ENCODE assay signal across 15 cellular contexts in the genomic region with DNA sequence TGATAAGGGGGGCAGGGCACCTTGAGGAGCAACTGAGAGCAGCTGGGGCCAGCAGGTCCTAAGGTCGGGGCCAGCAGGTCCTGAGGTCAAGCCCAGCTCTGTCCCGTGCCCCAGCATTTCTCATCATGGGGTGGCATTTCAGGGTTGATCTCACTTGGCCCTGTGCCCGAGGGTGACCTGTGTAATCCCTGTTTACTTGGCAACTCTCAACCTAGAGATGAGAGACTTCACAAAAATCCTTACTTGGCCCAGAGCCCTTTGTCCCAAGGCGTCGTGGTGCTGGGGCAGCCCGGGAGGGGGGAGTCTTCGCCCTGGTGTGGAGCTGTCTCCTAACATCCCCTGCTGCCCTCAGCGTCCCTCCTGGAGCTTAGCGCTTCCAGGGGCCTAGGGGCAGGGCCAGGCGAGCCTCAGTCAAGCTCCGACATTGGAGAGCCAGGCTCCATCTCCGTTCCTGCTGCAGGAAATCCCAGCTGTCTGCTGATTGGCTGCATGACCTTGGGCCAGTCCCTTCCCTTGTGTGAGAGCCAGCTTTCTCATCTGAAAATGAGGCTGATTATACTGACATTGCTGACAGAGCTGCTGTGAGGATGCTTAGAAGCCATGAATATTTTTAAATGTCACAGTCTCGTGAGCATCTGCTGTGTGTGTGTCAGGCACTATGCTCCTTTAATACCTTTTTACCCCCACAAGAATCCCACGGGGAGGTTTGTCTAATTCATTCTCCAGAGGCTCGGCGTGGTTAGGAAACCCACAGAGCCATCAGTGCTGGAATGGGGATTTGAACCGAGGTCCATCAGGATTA.
DNase-seq lines count a peak whose midpoint lies in the region; ATAC-seq, FAIRE-seq and TF ChIP-seq lines count a peak whose summit lies in the region.
"Had no signal": no experiment of that assay in that cellular context is flagged by ENCODE, and none has a peak within 500 bp of the region (broad histone marks: within the 10 kb centered on the region; RNA-seq: fewer than 3 reads in every experiment).

No MANE protein-coding gene starts in this region.

- H3K27ac Mint-ChIP-seq in H9: no peak overlapping the region
- H3K27ac Mint-ChIP-seq: immature natural killer cell; T-helper 2 cell treated with Interferon-gamma antibody and Interleukin-4, amounts not matched to agents 5 μg/mL and 100 μg/mL, for 36 hours had no signal

- H3K4me1 Mint-ChIP-seq in H9: peaks cover 37 to 46% of the 10 kb centered on the region in 2 experiments

- no peaks in the 10 kb centered on the region for H3K27me3 ChIP-seq in left ventricle myocardium inferior (ENCODE audit: low read depth)
- no peaks in the 10 kb centered on the region for H3K27me3 ChIP-seq in HepG2 (ENCODE audit: control insufficient read depth in 1 of 2, insufficient read depth in 2 of 2, low read length in 2 of 2)
- H3K27me3 ChIP-seq in uterus: no peaks in the 10 kb centered on the region
- no peaks in the 10 kb centered on the region for H3K27me3 ChIP-seq in H9 (ENCODE audit: insufficient read depth, low read length)

- H3K4me1 ChIP-seq in left ventricle myocardium inferior (peaks cover 98% of the 10 kb centered on the region), HepG2 (ENCODE audit: insufficient read depth, low read length) (peaks cover 27% of the 10 kb centered on the region), uterus (peaks cover 27 to 41% of the 10 kb centered on the region in 2 donors), H9 (ENCODE audit: insufficient read depth, low read length) (peaks cover 14% of the 10 kb centered on the region; the same call in 1 of the 2 replicates)

- H3K27me3 Mint-ChIP-seq in H9 (ENCODE audit: low read depth): no peaks in the 10 kb centered on the region

- BruUV-seq in HepG2 (replicated peaks; lab: Mats Ljungman, UMichigan): no TSS peak

- H2BK15ac ChIP-seq in H9 (ENCODE audit: low read depth, low read length): no peak overlapping the region

- no peak overlapping the region for H3K14ac ChIP-seq in H9 (ENCODE audit: insufficient read depth, low read length)

- TF ChIP-seq EP300 in HepG2 (IDR thresholded peaks at IDR 0.05; ENCODE audit: low read depth in 2 of 2, low read length in 2 of 2) (no peak), HepG2 (CRISPR knock-in tag; IDR thresholded peaks at IDR 0.05; ENCODE audit: borderline replicate concordance) (no peak)

- H3K23ac ChIP-seq in H9 (ENCODE audit: insufficient read length, low read depth, low read length): no peak overlapping the region

- H2AFZ ChIP-seq in HepG2 (ENCODE audit: low read length) (no peak overlapping the region), H9 (ENCODE audit: low read length) (no peak overlapping the region)

- H3K79me1 ChIP-seq in H9 (ENCODE audit: insufficient read depth, low read depth, low read length, poor library complexity, severe bottlenecking): no peaks in the 10 kb centered on the region

- no peak overlapping the region for H3K4ac ChIP-seq in H9 (ENCODE audit: low read depth, low read length)

- TF ChIP-seq RAD21 in HepG2 (CRISPR knock-in tag; IDR thresholded peaks at IDR 0.05): no peak

- no peak overlapping the region for H3T11ph ChIP-seq in H9 (ENCODE audit: low read length)

- TF ChIP-seq CTCF in left ventricle myocardium inferior (IDR thresholded peaks at IDR 0.05; ENCODE audit: borderline replicate concordance): no peak
- no peak for TF ChIP-seq CTCF in HepG2 (CRISPR knock-in tag; IDR thresholded peaks at IDR 0.05)
- no peak for TF ChIP-seq CTCF in uterus (IDR thresholded peaks at IDR 0.05)
- TF ChIP-seq CTCF in H9 (conservative IDR thresholded peaks at IDR 0.05): no peak

- no peak overlapping the region for H2BK5ac ChIP-seq in H9 (ENCODE audit: insufficient read length, low read length)

- DNase-seq in left ventricle myocardium inferior: no peak
- no peak for DNase-seq in left ventricle myocardium superior
- DNase-seq in astrocyte of the hippocampus (ENCODE audit: low read depth, low spot score): peak; percentile 65
- no peak for DNase-seq in HepG2 (ENCODE audit: low spot score)
- no peak for DNase-seq in uterus
- no peak for DNase-seq in H9
- no peak for DNase-seq in NCI-H1105 treated with DMSO at 0.1 percent for 48 hours (lab: John Stamatoyannopoulos, UW)
- DNase-seq in NCI-H1417 (lab: John Stamatoyannopoulos, UW): no peak
- DNase-seq: immature natural killer cell; NCI-H1694 treated with DMSO at 0.1 percent for 48 hours; stimulated activated naive CD8-positive, alpha-beta T cell treated with anti-CD3 and anti-CD28 coated beads, Interleukin-15, Interleukin-2, amounts not matched to agents 100 U/mL and 50 U/mL, for 24 hours had no signal

- H2BK20ac ChIP-seq in H9 (ENCODE audit: low read depth, low read length, poor library complexity, severe bottlenecking): no peak overlapping the region

- intact Hi-C loops in left ventricle myocardium inferior (cut with micrococcal nuclease): no loop called here
- intact Hi-C loops in left ventricle myocardium superior (cut with micrococcal nuclease): no loop called here
- intact Hi-C loops in HepG2 (cut with micrococcal nuclease; ENCODE audit: unreplicated experiment): no loop called here
- intact Hi-C loops in uterus (cut with DNase I; ENCODE audit: low total_unique reads): no loop called here

- no peak overlapping the region for H2BK12ac ChIP-seq in H9 (ENCODE audit: insufficient read length, low read depth, low read length)

- H3K79me2 ChIP-seq in HepG2 (ENCODE audit: insufficient read depth, low read length) (peaks cover 24% of the 10 kb centered on the region), H9 (ENCODE audit: insufficient read depth, low read length) (no peaks in the 10 kb centered on the region)

- H4K5ac ChIP-seq in H9 (ENCODE audit: insufficient read length, low read depth, low read length): no peak overlapping the region

- H3K18ac ChIP-seq in H9 (ENCODE audit: insufficient read length, low read depth, low read length): no peak overlapping the region

- FAIRE-seq in HepG2 (lab: Jason Lieb, UNC): no peak
- FAIRE-seq: A204.1, G401.6 had no signal

- H3K27ac ChIP-seq in left ventricle myocardium inferior (replicated peaks): peak overlapping the region; percentile 99
- no peak overlapping the region for H3K27ac ChIP-seq in HepG2 (ENCODE audit: extremely low read length, insufficient read depth, low read length)
- peak overlapping the region; percentile 38 to 40 for H3K27ac ChIP-seq in uterus
- no peak overlapping the region for H3K27ac ChIP-seq in H9 (ENCODE audit: insufficient read length, low read depth, low read length)

- no peak overlapping the region for H2AK5ac ChIP-seq in H9 (ENCODE audit: insufficient read length, low read length)

- H3K36me3 Mint-ChIP-seq in H9 (ENCODE audit: insufficient read depth in 1 of 3, low read depth in 3 of 3): peaks cover 2 to 5% (median 4%) of the 10 kb centered on the region in 3 experiments; a peak in 3 of 7 replicates

- H3K4me2 ChIP-seq in HepG2 (ENCODE audit: low read depth, low read length): no peak overlapping the region
- no peak overlapping the region for H3K4me2 ChIP-seq in H9 (ENCODE audit: insufficient read depth, insufficient read length, low read length)

- ATAC-seq in left ventricle myocardium superior (no peak), HepG2 (no peak)
- ATAC-seq: stimulated activated naive CD8-positive, alpha-beta T cell treated with anti-CD3 and anti-CD28 coated beads, Interleukin-15, Interleukin-2, amounts not matched to agents 100 U/mL and 50 U/mL, for 24 hours had no signal

- H3K9me3 ChIP-seq in left ventricle myocardium inferior (replicated peaks): no peaks in the 10 kb centered on the region
- no peaks in the 10 kb centered on the region for H3K9me3 ChIP-seq in HepG2 (ENCODE audit: low read length)
- no peaks in the 10 kb centered on the region for H3K9me3 ChIP-seq in uterus
- no peaks in the 10 kb centered on the region for H3K9me3 ChIP-seq in H9 (ENCODE audit: control insufficient read depth, low read depth, low read length)

- no peaks in the 10 kb centered on the region for H3K23me2 ChIP-seq in H9 (ENCODE audit: insufficient read length, low read depth, low read length, poor library complexity, severe bottlenecking)

- CTCF ChIA-PET in HepG2 (lab: Yijun Ruan, JAX; ENCODE audit: low intra/inter-chr PET ratio, low total read pairs): no interaction called here

- POLR2A ChIA-PET in HepG2 (lab: Yijun Ruan, JAX): interaction anchor here (0.9 kb wide), 1 partner anchor 13 kb away, joined by 3 read pairs; no protein-coding TSS in a partner anchor

- WGBS in HepG2 (ENCODE audit: low lambda C conversion rate): 96% methylated on average over 6 of the region's 17 CpGs
- no CpG with 5 or more reads among the region's 17 CpGs for WGBS in H9 (ENCODE audit: extremely low coverage, insufficient read length, low lambda C conversion rate)

- H4K20me1 ChIP-seq in HepG2 (ENCODE audit: insufficient read depth, low read length) (peaks cover 6% of the 10 kb centered on the region; the same call in 1 of the 2 replicates), H9 (ENCODE audit: control insufficient read depth, insufficient read depth, insufficient read length) (no peaks in the 10 kb centered on the region)

- H3K9me3 Mint-ChIP-seq in H9: no peaks in the 10 kb centered on the region
- H3K9me3 Mint-ChIP-seq: immature natural killer cell; nephron; T-helper 2 cell treated with Interferon-gamma antibody and Interleukin-4, amounts not matched to agents 5 μg/mL and 100 μg/mL, for 36 hours had no signal

- H3K56ac ChIP-seq in H9 (ENCODE audit: insufficient read length, low read depth, low read length): no peak overlapping the region

- no peak overlapping the region for H3K9ac ChIP-seq in HepG2 (ENCODE audit: insufficient read depth, low read depth, low read length)
- no peak overlapping the region for H3K9ac ChIP-seq in H9 (ENCODE audit: extremely low read depth, insufficient read length, low read length)

- H3K4me3 ChIP-seq in left ventricle myocardium inferior: no peak overlapping the region
- H3K4me3 ChIP-seq in HepG2 (replicated peaks in 1 of 3; ENCODE audit: insufficient read depth in 1 of 3, low read depth in 2 of 3, low read length in 3 of 3): no peak overlapping the region
- no peak overlapping the region for H3K4me3 ChIP-seq in uterus

- in situ Hi-C loops in HepG2 (cut with HindIII; ENCODE audit: extremely low pct_ligation_motif_present, low pct_unique_long_range_greater_than_20kb): no loop called here

- peaks cover 33% of the 10 kb centered on the region for H3K36me3 ChIP-seq in left ventricle myocardium inferior
- peaks cover 18 to 80% of the 10 kb centered on the region in 2 experiments for H3K36me3 ChIP-seq in HepG2 (replicated peaks in 1 of 2; ENCODE audit: control insufficient read depth in 1 of 2, insufficient read depth in 2 of 2, low read length in 2 of 2)
- H3K36me3 ChIP-seq in uterus: no peaks in the 10 kb centered on the region

- no peak overlapping the region for H2BK120ac ChIP-seq in H9 (ENCODE audit: low read depth, low read length, poor library complexity, severe bottlenecking)

- no peak overlapping the region for H4K91ac ChIP-seq in H9 (ENCODE audit: insufficient read length, low read depth, low read length)

- H3K4me3 Mint-ChIP-seq in H9: no peak overlapping the region
- H3K4me3 Mint-ChIP-seq: immature natural killer cell; nephron; T-helper 2 cell treated with Interferon-gamma antibody and Interleukin-4, amounts not matched to agents 5 μg/mL and 100 μg/mL, for 36 hours had no signal

- H4K8ac ChIP-seq in H9 (replicated peaks; ENCODE audit: insufficient read length, low read depth, low read length): no peak overlapping the region

- no peak for TF ChIP-seq POLR2A in HepG2 (IDR thresholded peaks at IDR 0.05; ENCODE audit: insufficient read depth in 1 of 2, low read depth in 2 of 2, low read length in 2 of 2)
- TF ChIP-seq POLR2A in uterus (IDR thresholded peaks at IDR 0.05): no peak

Comparison
In these comparisons a context has a peak if more than half of its experiments do, and no peak if none do; other contexts are left out.
1. H3K27ac ChIP-seq: peak in left ventricle myocardium inferior (single experiment) and uterus (2 of 2); none in HepG2 (single experiment) and H9 (single experiment).